11 cellular contexts compared by ENCODE assay signal in the genomic region with DNA sequence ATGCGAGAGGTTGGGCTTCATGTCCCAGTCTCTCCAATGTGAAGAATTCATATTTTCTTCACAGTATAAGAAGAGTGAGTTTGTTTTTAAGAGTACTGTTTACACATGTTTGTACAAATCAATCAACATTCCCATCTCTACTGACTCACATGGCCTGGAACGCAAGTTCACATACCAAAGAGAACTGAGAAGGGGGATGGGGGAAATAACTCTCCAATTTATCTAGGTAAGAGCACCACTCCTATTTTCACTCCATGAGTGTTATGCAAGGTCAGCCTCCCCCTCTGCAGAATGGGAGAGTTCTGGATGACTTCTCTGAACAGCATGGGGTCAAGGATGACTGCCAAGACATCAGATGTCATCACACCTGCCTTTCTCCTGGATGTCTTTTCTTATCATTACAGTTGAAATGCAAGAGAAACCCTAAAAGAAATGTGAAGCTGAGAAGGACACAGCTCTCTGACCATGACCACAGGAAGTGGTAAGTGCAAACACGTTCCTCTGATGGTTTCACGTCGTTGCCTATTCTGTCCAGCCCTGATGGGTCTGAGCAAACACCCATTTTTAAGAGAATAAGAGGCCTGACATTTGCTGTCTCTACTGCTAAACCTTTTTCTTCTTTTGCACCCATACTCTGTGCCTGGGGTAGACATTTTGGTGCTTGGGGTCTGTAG.
DNase-seq lines count a peak whose midpoint lies in the region; ATAC-seq and TF ChIP-seq lines count a peak whose summit lies in the region.
"Had no signal": no experiment of that assay in that cellular context is flagged by ENCODE, and none has a peak within 500 bp of the region (broad histone marks: within the 10 kb centered on the region; RNA-seq: fewer than 3 reads in every experiment).

No MANE protein-coding gene starts in this region.

- DNase-seq in DMS53 (lab: John Stamatoyannopoulos, UW): peak; percentile 30
- DNase-seq in DMS53 treated with DMSO at 0.1 percent for 48 hours (lab: John Stamatoyannopoulos, UW; ENCODE audit: unreplicated experiment): no peak
- peak; percentile 57 for DNase-seq in brain microvascular endothelial cell
- DNase-seq in upper lobe of left lung: no peak
- DNase-seq in Karpas-422: no peak
- no peak for DNase-seq in medulla oblongata (ENCODE audit: extremely low spot score)
- DNase-seq in glutamatergic neuron: no peak
- DNase-seq: activated CD4-positive, CD25-positive, alpha-beta regulatory T cell; hypothalamus had no signal

- H4K20me1 ChIP-seq in Karpas-422 (ENCODE audit: insufficient read depth, low read depth, low read length): no peaks in the 10 kb centered on the region

- peak; percentile 78 for ATAC-seq in HG03135 (IDR thresholded peaks at IDR 0.05; ENCODE audit: unreplicated experiment)
- peak; percentile 28 to 67 for ATAC-seq in upper lobe of left lung (ENCODE audit: low FRiP score in 2 of 2)

- peaks cover 16% of the 10 kb centered on the region for H3K4me1 Mint-ChIP-seq in glutamatergic neuron (ENCODE audit: low read depth, unreplicated experiment)

- H2AFZ ChIP-seq in Karpas-422 (ENCODE audit: low read length): no peak overlapping the region

- H3K36me3 ChIP-seq in brain microvascular endothelial cell (replicated peaks) (no peaks in the 10 kb centered on the region), upper lobe of left lung (no peaks in the 10 kb centered on the region), Karpas-422 (ENCODE audit: insufficient read depth, low read length) (no peaks in the 10 kb centered on the region)

- no peaks in the 10 kb centered on the region for H3K27me3 ChIP-seq in brain microvascular endothelial cell (replicated peaks)
- no peaks in the 10 kb centered on the region for H3K27me3 ChIP-seq in upper lobe of left lung
- H3K27me3 ChIP-seq in Karpas-422 (ENCODE audit: low read length): no peaks in the 10 kb centered on the region

- no peaks in the 10 kb centered on the region for H3K27me3 Mint-ChIP-seq in glutamatergic neuron (ENCODE audit: unreplicated experiment)

- H3K4me3 ChIP-seq in brain microvascular endothelial cell (ENCODE audit: low read depth, low read length) (no peak overlapping the region), upper lobe of left lung (no peak overlapping the region), Karpas-422 (ENCODE audit: low read length) (no peak overlapping the region)

- no peak overlapping the region for H3K27ac ChIP-seq in brain microvascular endothelial cell
- H3K27ac ChIP-seq in upper lobe of left lung: no peak overlapping the region
- H3K27ac ChIP-seq in Karpas-422 (ENCODE audit: low read length): no peak overlapping the region
- H3K27ac ChIP-seq: 22Rv1 had no signal

- peak in 2 of 4 donors; percentile 15 to 41 for TF ChIP-seq EP300 in upper lobe of left lung (IDR thresholded peaks at IDR 0.05)

- H3K9ac ChIP-seq in Karpas-422 (ENCODE audit: low read length): no peak overlapping the region

- H3K36me3 Mint-ChIP-seq in glutamatergic neuron (ENCODE audit: unreplicated experiment): no peaks in the 10 kb centered on the region

- peaks cover 3% of the 10 kb centered on the region for H3K9me3 Mint-ChIP-seq in glutamatergic neuron (ENCODE audit: unreplicated experiment)

- H3K9me2 ChIP-seq in Karpas-422 (replicated peaks; ENCODE audit: insufficient read depth, low read length): no peaks in the 10 kb centered on the region

- TF ChIP-seq CTCF in brain microvascular endothelial cell (IDR thresholded peaks at IDR 0.05; ENCODE audit: low read depth, low read length, missing control alignments) (no peak), upper lobe of left lung (IDR thresholded peaks at IDR 0.05) (no peak), glutamatergic neuron (IDR thresholded peaks at IDR 0.05; ENCODE audit: partially characterized antibody, unreplicated experiment) (no peak)

- H3K9me3 ChIP-seq in upper lobe of left lung (no peaks in the 10 kb centered on the region), Karpas-422 (ENCODE audit: low read length) (no peaks in the 10 kb centered on the region)

- no peaks in the 10 kb centered on the region for H3K79me2 ChIP-seq in Karpas-422 (ENCODE audit: low read length)

- H3K4me2 ChIP-seq in Karpas-422 (ENCODE audit: low read depth, low read length, poor library complexity, severe bottlenecking): no peak overlapping the region

- TF ChIP-seq POLR2A in upper lobe of left lung (IDR thresholded peaks at IDR 0.05): no peak

- in situ Hi-C loops in brain microvascular endothelial cell (cut with HindIII; ENCODE audit: low pct_ligation_motif_present, low sequenced_read_pairs): no loop called here

- no peaks in the 10 kb centered on the region for H3K4me1 ChIP-seq in upper lobe of left lung
- no peaks in the 10 kb centered on the region for H3K4me1 ChIP-seq in Karpas-422 (ENCODE audit: low read length)

- no peak overlapping the region for H3K27ac Mint-ChIP-seq in glutamatergic neuron (ENCODE audit: unreplicated experiment)

- WGBS in upper lobe of left lung, 2 donors: 56 to 72% methylated on average over 5 of the region's 5 CpGs

- H3K4me3 Mint-ChIP-seq in glutamatergic neuron (ENCODE audit: unreplicated experiment): no peak overlapping the region

Comparison
In these comparisons a context has a peak if more than half of its experiments do, and no peak if none do; other contexts are left out.
1. DNase-seq: peak in DMS53 (single experiment) and brain microvascular endothelial cell (single experiment); none in DMS53 treated with DMSO at 0.1 percent for 48 hours (single experiment), upper lobe of left lung (0 of 2), Karpas-422 (single experiment), medulla oblongata (single experiment) and glutamatergic neuron (single experiment).